ENCODE assay signal across 10 cellular contexts in genomic region chr9:112069318-112070169, GRCh38.
A peak's percentile ranks its signal among the peaks of the same experiment; 100 is the strongest.
DNase-seq lines count a peak whose midpoint lies in the region; ATAC-seq and TF ChIP-seq lines count a peak whose summit lies in the region.
"Had no signal": no experiment of that assay in that cellular context is flagged by ENCODE, and none has a peak within 500 bp of the region (broad histone marks: within the 10 kb centered on the region; RNA-seq: fewer than 3 reads in every experiment).

No MANE protein-coding gene starts in this region.

- peak overlapping the region; percentile 68 for H3K4me2 ChIP-seq in OCI-LY3 (ENCODE audit: low read length)

- ATAC-seq in GM21423 (IDR thresholded peaks at IDR 0.05; ENCODE audit: unreplicated experiment) (peak; percentile 63), upper lobe of right lung (peak; percentile 85), HG02973 (IDR thresholded peaks at IDR 0.05; ENCODE audit: unreplicated experiment) (no peak)
- ATAC-seq: naive thymus-derived CD8-positive, alpha-beta T cell had no signal

- no peak overlapping the region for H2AFZ ChIP-seq in OCI-LY3 (ENCODE audit: low read depth, low read length)

- H3K9me3 ChIP-seq in OCI-LY3 (ENCODE audit: insufficient read depth, low read length) = no peaks in the 10 kb centered on the region
- H3K9me3 ChIP-seq in upper lobe of right lung = no peaks in the 10 kb centered on the region
- H3K9me3 ChIP-seq in right atrium auricular region = no peaks in the 10 kb centered on the region

- no peaks in the 10 kb centered on the region for H4K20me1 ChIP-seq in OCI-LY3 (ENCODE audit: insufficient read depth, low read length)

- peak overlapping the region; percentile 67 for H3K9ac ChIP-seq in OCI-LY3 (ENCODE audit: low read length)

- H3K4me3 ChIP-seq in OCI-LY3 (ENCODE audit: low read length) (peak overlapping the region; percentile 31), upper lobe of right lung (no peak overlapping the region), right atrium auricular region (no peak overlapping the region)

- no peaks in the 10 kb centered on the region for H3K27me3 ChIP-seq in OCI-LY3 (ENCODE audit: low read depth, low read length)
- H3K27me3 ChIP-seq in upper lobe of right lung = no peaks in the 10 kb centered on the region
- no peaks in the 10 kb centered on the region for H3K27me3 ChIP-seq in right atrium auricular region

- DNase-seq in germinal center (ENCODE audit: low spot score) = peak; percentile 37
- no peak for DNase-seq in upper lobe of right lung
- no peak for DNase-seq in right atrium auricular region (ENCODE audit: low spot score)
- no peak for DNase-seq in DMS153 (lab: John Stamatoyannopoulos, UW)
- DNase-seq: activated effector memory CD4-positive, alpha-beta T cell treated with anti-CD3 and anti-CD28 coated beads, Interleukin-2, amount 50 U/mL, for 16 hours; naive thymus-derived CD8-positive, alpha-beta T cell; Right ventricle myocardium superior had no signal

- H3K27ac ChIP-seq in OCI-LY3 (ENCODE audit: low read length) = peak overlapping the region; percentile 82
- peak overlapping the region; percentile 58 for H3K27ac ChIP-seq in upper lobe of right lung
- no peak overlapping the region for H3K27ac ChIP-seq in right atrium auricular region

- H3K4me1 ChIP-seq in OCI-LY3 (ENCODE audit: low read length) (peaks cover 56% of the 10 kb centered on the region), upper lobe of right lung (peaks cover 25% of the 10 kb centered on the region), right atrium auricular region (peaks cover 0 to 22% of the 10 kb centered on the region in 2 donors)

- no peaks in the 10 kb centered on the region for H3K79me2 ChIP-seq in OCI-LY3 (ENCODE audit: low read length)

- no peak for TF ChIP-seq CTCF in OCI-LY3 (IDR thresholded peaks at IDR 0.05; ENCODE audit: low read depth, low read length)
- no peak for TF ChIP-seq CTCF in upper lobe of right lung (IDR thresholded peaks at IDR 0.05)
- TF ChIP-seq CTCF in right atrium auricular region (IDR thresholded peaks at IDR 0.05) = no peak

- intact Hi-C loops in upper lobe of right lung (cut with DNase I) = loop anchor here (5.0 kb wide), 1 partner anchor 172 kb away; the partner anchor contains the start of gene UGCG

- H3K36me3 ChIP-seq in OCI-LY3 (replicated peaks; ENCODE audit: low read depth, low read length) (no peaks in the 10 kb centered on the region), upper lobe of right lung (no peaks in the 10 kb centered on the region), right atrium auricular region (no peaks in the 10 kb centered on the region)

Comparison
In these comparisons a context has a peak if more than half of its experiments do, and no peak if none do; other contexts are left out.
1. H3K27ac ChIP-seq: peak in OCI-LY3 (single experiment) and upper lobe of right lung (single experiment); none in right atrium auricular region (0 of 2).